1 cellular context compared by ENCODE assay signal in the genomic region with DNA sequence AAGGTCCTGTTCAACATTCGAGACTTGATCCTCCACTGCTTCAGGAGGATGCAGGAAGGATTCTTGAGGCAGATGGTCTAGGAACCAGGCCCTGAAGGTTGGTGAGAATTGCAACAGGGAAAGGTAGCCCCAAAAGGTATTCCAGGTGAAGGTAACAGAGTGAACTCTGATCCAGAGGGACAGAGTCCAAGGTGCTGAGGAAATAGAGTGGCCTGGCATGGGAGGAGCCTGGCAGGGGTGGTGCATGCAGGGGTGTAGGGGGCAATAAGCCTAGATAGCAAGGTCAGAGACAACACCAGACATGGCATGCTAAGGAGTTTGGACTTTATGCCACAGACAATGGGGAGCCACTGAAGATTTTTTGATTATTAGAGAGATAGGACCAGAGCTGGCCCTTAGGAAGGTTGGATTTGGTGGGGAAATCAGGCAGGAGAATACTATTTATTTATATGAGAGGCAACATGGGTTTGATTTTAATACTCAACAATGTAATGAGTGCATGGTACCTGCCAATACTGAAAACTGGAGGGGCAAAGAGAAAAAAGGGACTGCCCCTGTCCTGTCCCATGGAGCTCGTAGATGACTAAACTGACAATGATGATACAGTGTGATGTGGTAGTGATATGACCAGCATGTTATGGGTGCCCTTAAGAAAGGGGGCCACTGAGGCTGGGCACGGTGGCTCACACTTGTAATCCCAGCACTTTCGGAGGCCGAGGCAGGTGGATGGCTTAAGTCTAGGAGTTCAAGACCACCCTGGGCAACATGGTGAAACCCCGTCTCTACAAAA.
TF ChIP-seq lines count a peak whose summit lies in the region.

No MANE protein-coding gene starts in this region.

TF ChIP-seq in H1, 55 proteins besides CTCF, POLR2A, EP300 and RAD21:
- TF ChIP-seq NRF1 (IDR thresholded peaks at IDR 0.05; ENCODE audit: low read depth, low read length) (no peak), TAF7 (optimal IDR thresholded peaks at IDR 0.05; ENCODE audit: borderline replicate concordance, low read depth, low read length) (no peak), RXRA (IDR thresholded peaks at IDR 0.05; ENCODE audit: insufficient read depth, low read depth, low read length) (no peak), KDM4A (IDR thresholded peaks at IDR 0.05; ENCODE audit: low read depth, low read length, severe bottlenecking) (no peak), ASH2L (IDR thresholded peaks at IDR 0.05; ENCODE audit: low read length) (no peak), TCF12 (IDR thresholded peaks at IDR 0.05; ENCODE audit: low read depth, low read length) (no peak), RBBP5 (IDR thresholded peaks at IDR 0.05; ENCODE audit: borderline replicate concordance, low read depth, low read length) (no peak), SUZ12 (IDR thresholded peaks at IDR 0.05; ENCODE audit: low read length) (no peak), CEBPB (IDR thresholded peaks at IDR 0.05; ENCODE audit: low read depth, low read length) (no peak), JUN (IDR thresholded peaks at IDR 0.05; ENCODE audit: low read depth, low read length) (no peak), CHD1 (IDR thresholded peaks at IDR 0.05; ENCODE audit: low read depth, low read length) (no peak), SIN3A (conservative IDR thresholded peaks at IDR 0.05 in 1 of 2, IDR thresholded peaks at IDR 0.05 in 1 of 2; ENCODE audit: low read depth in 1 of 2, low read length in 2 of 2) (no peak), CBX8 (IDR thresholded peaks at IDR 0.05; ENCODE audit: borderline replicate concordance, low read depth, low read length) (no peak), ATF3 (IDR thresholded peaks at IDR 0.05; ENCODE audit: insufficient read depth, low read depth, low read length) (no peak), SIRT6 (IDR thresholded peaks at IDR 0.05; ENCODE audit: low read length) (no peak), SAP30 (IDR thresholded peaks at IDR 0.05; ENCODE audit: insufficient read depth, insufficient replicate concordance, low read length) (no peak)
- TF ChIP-seq, protein P1, sequence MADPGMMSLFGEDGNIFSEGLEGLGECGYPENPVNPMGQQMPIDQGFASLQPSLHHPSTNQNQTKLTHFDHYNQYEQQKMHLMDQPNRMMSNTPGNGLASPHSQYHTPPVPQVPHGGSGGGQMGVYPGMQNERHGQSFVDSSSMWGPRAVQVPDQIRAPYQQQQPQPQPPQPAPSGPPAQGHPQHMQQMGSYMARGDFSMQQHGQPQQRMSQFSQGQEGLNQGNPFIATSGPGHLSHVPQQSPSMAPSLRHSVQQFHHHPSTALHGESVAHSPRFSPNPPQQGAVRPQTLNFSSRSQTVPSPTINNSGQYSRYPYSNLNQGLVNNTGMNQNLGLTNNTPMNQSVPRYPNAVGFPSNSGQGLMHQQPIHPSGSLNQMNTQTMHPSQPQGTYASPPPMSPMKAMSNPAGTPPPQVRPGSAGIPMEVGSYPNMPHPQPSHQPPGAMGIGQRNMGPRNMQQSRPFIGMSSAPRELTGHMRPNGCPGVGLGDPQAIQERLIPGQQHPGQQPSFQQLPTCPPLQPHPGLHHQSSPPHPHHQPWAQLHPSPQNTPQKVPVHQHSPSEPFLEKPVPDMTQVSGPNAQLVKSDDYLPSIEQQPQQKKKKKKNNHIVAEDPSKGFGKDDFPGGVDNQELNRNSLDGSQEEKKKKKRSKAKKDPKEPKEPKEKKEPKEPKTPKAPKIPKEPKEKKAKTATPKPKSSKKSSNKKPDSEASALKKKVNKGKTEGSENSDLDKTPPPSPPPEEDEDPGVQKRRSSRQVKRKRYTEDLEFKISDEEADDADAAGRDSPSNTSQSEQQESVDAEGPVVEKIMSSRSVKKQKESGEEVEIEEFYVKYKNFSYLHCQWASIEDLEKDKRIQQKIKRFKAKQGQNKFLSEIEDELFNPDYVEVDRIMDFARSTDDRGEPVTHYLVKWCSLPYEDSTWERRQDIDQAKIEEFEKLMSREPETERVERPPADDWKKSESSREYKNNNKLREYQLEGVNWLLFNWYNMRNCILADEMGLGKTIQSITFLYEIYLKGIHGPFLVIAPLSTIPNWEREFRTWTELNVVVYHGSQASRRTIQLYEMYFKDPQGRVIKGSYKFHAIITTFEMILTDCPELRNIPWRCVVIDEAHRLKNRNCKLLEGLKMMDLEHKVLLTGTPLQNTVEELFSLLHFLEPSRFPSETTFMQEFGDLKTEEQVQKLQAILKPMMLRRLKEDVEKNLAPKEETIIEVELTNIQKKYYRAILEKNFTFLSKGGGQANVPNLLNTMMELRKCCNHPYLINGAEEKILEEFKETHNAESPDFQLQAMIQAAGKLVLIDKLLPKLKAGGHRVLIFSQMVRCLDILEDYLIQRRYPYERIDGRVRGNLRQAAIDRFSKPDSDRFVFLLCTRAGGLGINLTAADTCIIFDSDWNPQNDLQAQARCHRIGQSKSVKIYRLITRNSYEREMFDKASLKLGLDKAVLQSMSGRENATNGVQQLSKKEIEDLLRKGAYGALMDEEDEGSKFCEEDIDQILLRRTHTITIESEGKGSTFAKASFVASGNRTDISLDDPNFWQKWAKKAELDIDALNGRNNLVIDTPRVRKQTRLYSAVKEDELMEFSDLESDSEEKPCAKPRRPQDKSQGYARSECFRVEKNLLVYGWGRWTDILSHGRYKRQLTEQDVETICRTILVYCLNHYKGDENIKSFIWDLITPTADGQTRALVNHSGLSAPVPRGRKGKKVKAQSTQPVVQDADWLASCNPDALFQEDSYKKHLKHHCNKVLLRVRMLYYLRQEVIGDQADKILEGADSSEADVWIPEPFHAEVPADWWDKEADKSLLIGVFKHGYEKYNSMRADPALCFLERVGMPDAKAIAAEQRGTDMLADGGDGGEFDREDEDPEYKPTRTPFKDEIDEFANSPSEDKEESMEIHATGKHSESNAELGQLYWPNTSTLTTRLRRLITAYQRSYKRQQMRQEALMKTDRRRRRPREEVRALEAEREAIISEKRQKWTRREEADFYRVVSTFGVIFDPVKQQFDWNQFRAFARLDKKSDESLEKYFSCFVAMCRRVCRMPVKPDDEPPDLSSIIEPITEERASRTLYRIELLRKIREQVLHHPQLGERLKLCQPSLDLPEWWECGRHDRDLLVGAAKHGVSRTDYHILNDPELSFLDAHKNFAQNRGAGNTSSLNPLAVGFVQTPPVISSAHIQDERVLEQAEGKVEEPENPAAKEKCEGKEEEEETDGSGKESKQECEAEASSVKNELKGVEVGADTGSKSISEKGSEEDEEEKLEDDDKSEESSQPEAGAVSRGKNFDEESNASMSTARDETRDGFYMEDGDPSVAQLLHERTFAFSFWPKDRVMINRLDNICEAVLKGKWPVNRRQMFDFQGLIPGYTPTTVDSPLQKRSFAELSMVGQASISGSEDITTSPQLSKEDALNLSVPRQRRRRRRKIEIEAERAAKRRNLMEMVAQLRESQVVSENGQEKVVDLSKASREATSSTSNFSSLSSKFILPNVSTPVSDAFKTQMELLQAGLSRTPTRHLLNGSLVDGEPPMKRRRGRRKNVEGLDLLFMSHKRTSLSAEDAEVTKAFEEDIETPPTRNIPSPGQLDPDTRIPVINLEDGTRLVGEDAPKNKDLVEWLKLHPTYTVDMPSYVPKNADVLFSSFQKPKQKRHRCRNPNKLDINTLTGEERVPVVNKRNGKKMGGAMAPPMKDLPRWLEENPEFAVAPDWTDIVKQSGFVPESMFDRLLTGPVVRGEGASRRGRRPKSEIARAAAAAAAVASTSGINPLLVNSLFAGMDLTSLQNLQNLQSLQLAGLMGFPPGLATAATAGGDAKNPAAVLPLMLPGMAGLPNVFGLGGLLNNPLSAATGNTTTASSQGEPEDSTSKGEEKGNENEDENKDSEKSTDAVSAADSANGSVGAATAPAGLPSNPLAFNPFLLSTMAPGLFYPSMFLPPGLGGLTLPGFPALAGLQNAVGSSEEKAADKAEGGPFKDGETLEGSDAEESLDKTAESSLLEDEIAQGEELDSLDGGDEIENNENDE (IDR thresholded peaks at IDR 0.05; ENCODE audit: insufficient replicate concordance, low read length), result no peak
